8 cellular contexts compared by ENCODE assay signal in the genomic region with DNA sequence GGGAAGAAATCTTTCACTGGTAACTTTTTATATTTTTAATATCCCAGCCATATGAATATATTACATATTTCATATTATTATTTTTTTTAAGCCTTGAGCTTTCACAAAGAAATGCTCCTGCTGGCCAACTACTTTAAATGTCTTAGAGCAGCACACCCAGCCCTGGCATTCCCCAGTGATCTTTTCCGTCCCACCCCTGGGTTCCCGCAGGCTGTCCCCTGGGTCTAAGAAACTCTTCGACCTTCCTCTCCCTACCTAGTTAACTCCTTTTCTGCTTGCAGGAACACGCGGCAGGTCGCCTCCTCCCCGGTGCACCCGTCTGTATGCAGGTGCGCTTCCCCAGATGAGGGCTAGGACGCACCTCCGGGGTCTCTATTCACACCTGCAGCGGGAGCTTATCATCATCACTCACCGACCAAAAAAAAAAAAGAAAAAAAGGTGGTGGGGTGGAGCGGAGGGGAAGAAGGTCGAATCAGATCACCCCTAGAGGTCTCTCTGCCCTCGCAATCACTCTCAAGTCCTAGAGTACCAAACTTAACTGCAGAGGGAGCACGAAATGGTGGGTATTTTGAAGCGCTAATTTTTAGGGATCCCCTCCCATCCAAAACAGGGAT. TPM values are rescaled to one million over a fixed set of nuclear protein-coding genes. Genes with fewer than 3 reads are reported as not detected.
DNase-seq lines count a peak whose midpoint lies in the region; ATAC-seq and TF ChIP-seq lines count a peak whose summit lies in the region.

No MANE protein-coding gene starts in this region.

- H3K27me3 Mint-ChIP-seq in T-cell, result no peaks in the 10 kb centered on the region
- no peaks in the 10 kb centered on the region for H3K27me3 Mint-ChIP-seq in memory B cell
- H3K27me3 Mint-ChIP-seq in stimulated activated naive CD8-positive, alpha-beta T cell treated with anti-CD3 and anti-CD28 coated beads, Interleukin-15, Interleukin-2, amounts not matched to agents 100 ng/mL and 50 ng/mL, for 24 hours, result no peaks in the 10 kb centered on the region

- CTCF ChIA-PET in T-cell (lab: Charles Lee), result interaction anchor here (0.5 to 1.9 kb wide), 19 partner anchors 8 to 299 kb away, joined by 3 to 10 read pairs (median 5); no protein-coding TSS in a partner anchor

- H3K9me3 ChIP-seq in HAP-1, result no peaks in the 10 kb centered on the region
- H3K9me3 ChIP-seq in colonic mucosa, result no peaks in the 10 kb centered on the region

- H3K4me3 Mint-ChIP-seq in T-cell (peak overlapping the region; percentile 91), memory B cell (peak overlapping the region; percentile 84)
- H3K4me3 Mint-ChIP-seq in stimulated activated naive CD8-positive, alpha-beta T cell treated with anti-CD3 and anti-CD28 coated beads, Interleukin-15, Interleukin-2, amounts not matched to agents 100 ng/mL and 50 ng/mL, for 24 hours, result peak overlapping the region; percentile 95

- H3K36me3 ChIP-seq in HAP-1 (replicated peaks) (peaks cover 12% of the 10 kb centered on the region), colonic mucosa (no peaks in the 10 kb centered on the region)

- H3K9ac ChIP-seq in colonic mucosa (ENCODE audit: low read depth in 2 of 2, low read length in 2 of 2), result peak overlapping the region; percentile 78 to 96

- H3K27ac Mint-ChIP-seq in T-cell, result peak overlapping the region; percentile 92 to 93
- peak overlapping the region; percentile 75 for H3K27ac Mint-ChIP-seq in memory B cell
- H3K27ac Mint-ChIP-seq in stimulated activated naive CD8-positive, alpha-beta T cell treated with anti-CD3 and anti-CD28 coated beads, Interleukin-15, Interleukin-2, amounts not matched to agents 100 ng/mL and 50 ng/mL, for 24 hours, result peak overlapping the region; percentile 94

- DNase-seq in activated T-cell treated with anti-CD3 and anti-CD28 coated beads for 24 hours (ENCODE audit: low read depth) (peak; percentile 39), HAP-1 (ENCODE audit: low spot score in 2 of 2) (peak; percentile 32 to 57), LoVo (ENCODE audit: low spot score) (peak; percentile 73), T-cell (peak in 27 of 34 experiments; percentile 17 to 69 (median 47)), colonic mucosa (peak; percentile 44), memory B cell (ENCODE audit: low spot score in 2 of 2) (peak in 1 of 2 donors; percentile 47)
- no peak for DNase-seq in activated T-cell treated with anti-CD3 and anti-CD28 coated beads, Interleukin-2, amount 50 U/mL, for 48 hours

- POLR2A ChIA-PET in T-cell (lab: Charles Lee), result interaction anchor here (0.6 to 1.0 kb wide), 7 partner anchors 27 to 570 kb away, joined by 4 to 12 read pairs (median 9); no protein-coding TSS in a partner anchor

- H3K27ac ChIP-seq in colonic mucosa, result peak overlapping the region; percentile 96

- H3K9me3 Mint-ChIP-seq in T-cell (no peaks in the 10 kb centered on the region), memory B cell (no peaks in the 10 kb centered on the region)
- no peaks in the 10 kb centered on the region for H3K9me3 Mint-ChIP-seq in stimulated activated naive CD8-positive, alpha-beta T cell treated with anti-CD3 and anti-CD28 coated beads, Interleukin-15, Interleukin-2, amounts not matched to agents 100 ng/mL and 50 ng/mL, for 24 hours

- peaks cover 26 to 39% (median 29%) of the 10 kb centered on the region in 3 donors for H3K4me1 Mint-ChIP-seq in T-cell
- H3K4me1 Mint-ChIP-seq in memory B cell, result peaks cover 28% of the 10 kb centered on the region
- peaks cover 20% of the 10 kb centered on the region for H3K4me1 Mint-ChIP-seq in stimulated activated naive CD8-positive, alpha-beta T cell treated with anti-CD3 and anti-CD28 coated beads, Interleukin-15, Interleukin-2, amounts not matched to agents 100 ng/mL and 50 ng/mL, for 24 hours (ENCODE audit: low read depth)

- intact Hi-C loops in colonic mucosa (cut with DNase I), result no loop called here

- H3K36me3 Mint-ChIP-seq in T-cell (peaks cover 26% of the 10 kb centered on the region), memory B cell (peaks cover 12% of the 10 kb centered on the region)
- H3K36me3 Mint-ChIP-seq in stimulated activated naive CD8-positive, alpha-beta T cell treated with anti-CD3 and anti-CD28 coated beads, Interleukin-15, Interleukin-2, amounts not matched to agents 100 ng/mL and 50 ng/mL, for 24 hours (ENCODE audit: low read depth), result peaks cover 26% of the 10 kb centered on the region

- in situ Hi-C loops in HAP-1 (cut with MboI; ENCODE audit: low sequenced_read_pairs), result no loop called here

- H3K27me3 ChIP-seq in HAP-1 (ENCODE audit: low read depth) (no peaks in the 10 kb centered on the region), colonic mucosa (no peaks in the 10 kb centered on the region)

- H3K4me3 ChIP-seq in HAP-1 (peak overlapping the region; percentile 90), colonic mucosa (peak overlapping the region; percentile 69)

- H3K4me1 ChIP-seq in HAP-1, result peaks cover 5% of the 10 kb centered on the region
- H3K4me1 ChIP-seq in colonic mucosa, result peaks cover 8% of the 10 kb centered on the region

- ATAC-seq in T-cell (replicated peaks in 1 of 4) (peak; percentile 73 to 81 (median 74)), memory B cell (ENCODE audit: low read depth) (peak; percentile 72)

- peak; percentile 19 for TF ChIP-seq CTCF in colonic mucosa (IDR thresholded peaks at IDR 0.05)

RNA-seq across cellular contexts. Expression of a gene that starts 0.7 kb away (rescaled TPM):
- total RNA-seq in T-cell (10 to 100 TPM; 26.9 to 61.7 (median 54.9) TPM), colonic mucosa (10 to 100 TPM; 34.3 to 38.7 TPM)

RNA-seq across cellular contexts. Expression of a gene that starts 38.6 kb away (rescaled TPM):
- total RNA-seq in T-cell (not detected), colonic mucosa (10 to 100 TPM; 51.6 to 88.1 TPM)

RNA-seq across cellular contexts. Expression of a gene that starts 57.8 kb away (rescaled TPM):
- total RNA-seq in T-cell (100 to 1,000 TPM in 3 of 5 donors, 10 to 100 TPM in 2; 83.1 to 198 (median 145) TPM), colonic mucosa (100 to 1,000 TPM; 101 to 115 TPM)

Comparison
In these comparisons a context has a peak if more than half of its experiments do, and no peak if none do; other contexts are left out.
1. DNase-seq: peak in activated T-cell treated with anti-CD3 and anti-CD28 coated beads for 24 hours (single experiment), HAP-1 (2 of 2), LoVo (single experiment), T-cell (27 of 34) and colonic mucosa (single experiment); none in activated T-cell treated with anti-CD3 and anti-CD28 coated beads, Interleukin-2, amount 50 U/mL, for 48 hours (0 of 2).
2. RNA of a gene that starts 38.6 kb away (total RNA-seq): 51.6 to 88.1 TPM in colonic mucosa; not detected in T-cell; every median in the first group is over 10 times any median in the second.
3. Peak in every context shown above with its lines, with median percentiles within 50 percentile points of each other: H3K27ac Mint-ChIP-seq and H3K4me3 Mint-ChIP-seq.